31 cellular contexts compared by ENCODE assay signal in the genomic region with DNA sequence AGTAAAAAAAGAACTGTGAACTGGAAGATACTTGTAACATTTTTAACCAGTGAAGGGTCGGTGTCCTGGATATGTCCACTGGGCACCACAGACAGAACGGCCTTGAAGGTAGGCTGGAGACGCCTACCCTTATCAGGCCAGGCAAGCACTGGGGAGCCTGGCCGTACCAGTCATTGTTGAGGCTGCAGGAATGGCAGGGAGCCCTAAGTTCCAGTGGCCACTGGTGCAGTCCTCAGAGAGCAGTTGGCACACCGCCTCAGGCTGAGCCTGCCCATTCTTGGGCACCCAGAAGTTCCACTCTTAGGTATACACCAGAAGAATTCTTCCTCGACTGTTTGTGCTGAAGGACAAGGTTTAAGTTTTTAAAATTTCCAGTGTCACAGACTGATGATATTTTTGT. TPM values are rescaled to one million over a fixed set of nuclear protein-coding genes. Genes with fewer than 3 reads are reported as not detected.
DNase-seq lines count a peak whose midpoint lies in the region; ATAC-seq, FAIRE-seq and TF ChIP-seq lines count a peak whose summit lies in the region.
"Had no signal": no experiment of that assay in that cellular context is flagged by ENCODE, and none has a peak within 500 bp of the region (broad histone marks: within the 10 kb centered on the region; RNA-seq: fewer than 3 reads in every experiment).

No MANE protein-coding gene starts in this region.

- 95% methylated on average over 6 of the region's 6 CpGs for WGBS in HepG2 (ENCODE audit: low lambda C conversion rate)
- 78 to 96% (median 83%) methylated on average over 6 of the region's 6 CpGs for WGBS in small intestine, 3 donors

- H3K9me3 ChIP-seq in HepG2 (ENCODE audit: low read length) (no peaks in the 10 kb centered on the region), small intestine (ENCODE audit: control insufficient read depth, low read depth) (no peaks in the 10 kb centered on the region), Caco-2 (peaks cover 20% of the 10 kb centered on the region)
- H3K9me3 ChIP-seq: breast epithelium had no signal

- H3K9me3 Mint-ChIP-seq in Caco-2 (ENCODE audit: unreplicated experiment), result peaks cover 10% of the 10 kb centered on the region
- H3K9me3 Mint-ChIP-seq: activated naive CD4-positive, alpha-beta T cell treated with anti-CD3 and anti-CD28 coated beads, Interleukin-2, amount 50 U/mL, for 72 hours; stimulated activated naive CD8-positive, alpha-beta T cell treated with anti-CD3 and anti-CD28 coated beads, Interleukin-15, Interleukin-2, amounts not matched to agents 100 ng/mL and 50 ng/mL, for 24 hours; T-helper 2 cell treated with Interferon-gamma antibody and Interleukin-4, amounts not matched to agents 5 μg/mL and 100 μg/mL, for 36 hours had no signal

- POLR2A ChIA-PET in HepG2 (lab: Yijun Ruan, JAX), result no interaction called here
- POLR2A ChIA-PET in Caco-2 (lab: Charles Lee), result interaction anchor here (0.6 to 1.0 kb wide), 3 partner anchors 41 to 325 kb away, joined by 4 to 6 read pairs (median 5); a partner anchor contains a TSS

- peak overlapping the region; percentile 2 for H3K27ac ChIP-seq in caudate nucleus (ENCODE audit: low read depth, low read length)
- H3K27ac ChIP-seq in HepG2 (ENCODE audit: extremely low read length, insufficient read depth, low read length), result no peak overlapping the region
- no peak overlapping the region for H3K27ac ChIP-seq in small intestine (ENCODE audit: low read depth in 1 of 2, low read length in 1 of 2)
- H3K27ac ChIP-seq: breast epithelium, foreskin keratinocyte, uterus had no signal

- no peak for DNase-seq in HTR-8/SVneo (ENCODE audit: insufficient read length, low spot score)
- peak in 35 of 61 donors; percentile 6 to 76 (median 32) for DNase-seq in caudate nucleus (lab: John Stamatoyannopoulos, UW)
- no peak for DNase-seq in HepG2 (ENCODE audit: low spot score)
- DNase-seq in small intestine, result peak; percentile 34
- no peak for DNase-seq in Caco-2
- DNase-seq in GM19240 (ENCODE audit: insufficient read length, low spot score), result no peak
- DNase-seq: CD8-positive, alpha-beta T cell; dermis blood vessel endothelial cell; DMS79; foreskin keratinocyte; H9; left colon; NCI-H1436; NCI-H2171; NCI-H526; OCI-M1; stimulated activated CD4-positive, alpha-beta T cell treated with anti-CD3 and anti-CD28 coated beads, Interleukin-2, amount 100 ng/mL, for 24 hours; uterus had no signal

- H2AFZ ChIP-seq in HepG2 (ENCODE audit: low read length), result no peak overlapping the region

- no peak overlapping the region for H3K9ac ChIP-seq in HepG2 (ENCODE audit: insufficient read depth, low read depth, low read length)

- H3K4me1 ChIP-seq in HepG2 (ENCODE audit: insufficient read depth, low read length) (peaks cover 23% of the 10 kb centered on the region), small intestine (ENCODE audit: control insufficient read depth in 2 of 2, insufficient read depth in 1 of 2, low read depth in 1 of 2, low read length in 1 of 2) (peaks cover 0 to 4% of the 10 kb centered on the region in 2 donors), Caco-2 (peaks cover 9% of the 10 kb centered on the region; the same call in 1 of the 2 replicates)
- H3K4me1 ChIP-seq: breast epithelium, uterus had no signal

- intact Hi-C loops in HepG2 (cut with micrococcal nuclease; ENCODE audit: unreplicated experiment) (no loop called here), Caco-2 (cut with micrococcal nuclease; ENCODE audit: unreplicated experiment) (no loop called here)

- no TSS peak for BruUV-seq in HepG2 (replicated peaks; lab: Mats Ljungman, UMichigan)
- no TSS peak for BruUV-seq in Caco-2 (replicated peaks; lab: Mats Ljungman, UMichigan)

- peaks cover 83% of the 10 kb centered on the region for H3K36me3 Mint-ChIP-seq in Caco-2 (ENCODE audit: insufficient read depth, unreplicated experiment)

- in situ Hi-C loops in HepG2 (cut with HindIII; ENCODE audit: extremely low pct_ligation_motif_present, low pct_unique_long_range_greater_than_20kb), result no loop called here

- H3K4me3 ChIP-seq in HepG2 (replicated peaks in 1 of 3; ENCODE audit: insufficient read depth in 1 of 3, low read depth in 2 of 3, low read length in 3 of 3) (no peak overlapping the region), small intestine (ENCODE audit: low read depth in 1 of 2, low read length in 2 of 2) (no peak overlapping the region), Caco-2 (ENCODE audit: low read depth, low read length) (no peak overlapping the region)
- H3K4me3 ChIP-seq: breast epithelium, uterus had no signal

- TF ChIP-seq EP300 in HepG2 (IDR thresholded peaks at IDR 0.05; ENCODE audit: low read depth in 2 of 2, low read length in 2 of 2), result no peak
- TF ChIP-seq EP300 in HepG2 (CRISPR knock-in tag; IDR thresholded peaks at IDR 0.05; ENCODE audit: borderline replicate concordance), result no peak

- no peak for TF ChIP-seq RAD21 in HepG2 (CRISPR knock-in tag; IDR thresholded peaks at IDR 0.05)

- peaks cover 14% of the 10 kb centered on the region for H3K4me1 Mint-ChIP-seq in Caco-2 (ENCODE audit: low read depth, unreplicated experiment)

- H3K4me3 Mint-ChIP-seq in Caco-2 (ENCODE audit: unreplicated experiment), result no peak overlapping the region
- H3K4me3 Mint-ChIP-seq: activated T-helper 1 cell treated with anti-CD3 and anti-CD28 coated beads, Interleukin-12 subunit alpha, Interleukin-12 subunit beta, Interleukin-2, Interleukin-4 antibody, amounts not matched to agents 30 ng/mL and 10 ng/mL and 1 ng/mL, durations not matched to agents 14 hours and 24 hours and 36 hours; CD8-positive, alpha-beta T cell; stimulated activated naive CD8-positive, alpha-beta T cell treated with anti-CD3 and anti-CD28 coated beads, Interleukin-15, Interleukin-2, amounts not matched to agents 100 ng/mL and 50 ng/mL, for 24 hours; T-helper 2 cell treated with Interferon-gamma antibody and Interleukin-4, amounts not matched to agents 5 μg/mL and 100 μg/mL, for 36 hours had no signal

- ATAC-seq in HepG2, result no peak; the same call in 2 of the 3 replicates
- ATAC-seq in HG03354 (IDR thresholded peaks at IDR 0.05; ENCODE audit: poor library complexity, severe bottlenecking, unreplicated experiment), result no peak
- ATAC-seq in HG02981 (IDR thresholded peaks at IDR 0.05; ENCODE audit: unreplicated experiment), result no peak
- ATAC-seq: activated CD4-positive, CD25-positive, alpha-beta regulatory T cell treated with anti-CD3 and anti-CD28 coated beads, Interleukin-2, amount 50 U/mL, for 24 hours; activated naive CD4-positive, alpha-beta T cell treated with anti-CD3 and anti-CD28 coated beads, Interleukin-2, amount 50 U/mL, for 72 hours; CD8-positive, alpha-beta T cell; foreskin keratinocyte; left colon had no signal

- TF ChIP-seq POLR2A in HepG2 (IDR thresholded peaks at IDR 0.05; ENCODE audit: insufficient read depth in 1 of 2, low read depth in 2 of 2, low read length in 2 of 2), result no peak

- TF ChIP-seq CTCF in HepG2 (CRISPR knock-in tag; IDR thresholded peaks at IDR 0.05) (no peak), Caco-2 (IDR thresholded peaks at IDR 0.05; ENCODE audit: insufficient read depth in 1 of 2, low read depth in 1 of 2, low read length in 1 of 2, severe bottlenecking in 1 of 2, unreplicated experiment in 1 of 2) (no peak)

- H3K27ac Mint-ChIP-seq in Caco-2 (ENCODE audit: unreplicated experiment), result no peak overlapping the region
- H3K27ac Mint-ChIP-seq: activated T-helper 1 cell treated with anti-CD3 and anti-CD28 coated beads, Interleukin-12 subunit alpha, Interleukin-12 subunit beta, Interleukin-2, Interleukin-4 antibody, amounts not matched to agents 30 ng/mL and 10 ng/mL and 1 ng/mL, durations not matched to agents 14 hours and 24 hours and 36 hours; CD8-positive, alpha-beta T cell; stimulated activated naive CD8-positive, alpha-beta T cell treated with anti-CD3 and anti-CD28 coated beads, Interleukin-15, Interleukin-2, amounts not matched to agents 100 ng/mL and 50 ng/mL, for 24 hours; T-helper 2 cell treated with Interferon-gamma antibody and Interleukin-4, amounts not matched to agents 5 μg/mL and 100 μg/mL, for 36 hours had no signal

- FAIRE-seq in HTR-8/SVneo (lab: Jason Lieb, UNC), result peak; percentile 65
- FAIRE-seq in HepG2 (lab: Jason Lieb, UNC), result no peak
- no peak for FAIRE-seq in small intestine (lab: Jason Lieb, UNC)
- FAIRE-seq: GM12892 had no signal

- H3K36me3 ChIP-seq in HepG2 (replicated peaks in 1 of 2; ENCODE audit: control insufficient read depth in 1 of 2, insufficient read depth in 2 of 2, low read length in 2 of 2), result peaks cover 9 to 24% of the 10 kb centered on the region in 2 experiments; a peak in 4 of 5 replicates
- H3K36me3 ChIP-seq in small intestine (ENCODE audit: control insufficient read depth in 2 of 2, insufficient read depth in 2 of 2, low read length in 2 of 2), result peaks cover 0 to 2% of the 10 kb centered on the region in 2 donors
- H3K36me3 ChIP-seq in Caco-2 (ENCODE audit: control insufficient read depth, insufficient read depth, low read length), result peaks cover 5% of the 10 kb centered on the region
- H3K36me3 ChIP-seq: breast epithelium, uterus had no signal

- CTCF ChIA-PET in HepG2 (lab: Yijun Ruan, JAX; ENCODE audit: low intra/inter-chr PET ratio, low total read pairs), result no interaction called here
- CTCF ChIA-PET in Caco-2 (lab: Charles Lee), result interaction anchor here (0.6 kb wide), 1 partner anchor 42 kb away, joined by 3 read pairs; no protein-coding TSS in a partner anchor

- no peaks in the 10 kb centered on the region for H3K27me3 ChIP-seq in HepG2 (ENCODE audit: control insufficient read depth in 1 of 2, insufficient read depth in 2 of 2, low read length in 2 of 2)
- no peaks in the 10 kb centered on the region for H3K27me3 ChIP-seq in small intestine (ENCODE audit: control insufficient read depth in 2 of 2, insufficient read depth in 2 of 2, low read length in 2 of 2)
- H3K27me3 ChIP-seq in Caco-2 (replicated peaks; ENCODE audit: control insufficient read depth, insufficient read depth, low read length), result no peaks in the 10 kb centered on the region
- H3K27me3 ChIP-seq: breast epithelium, foreskin keratinocyte, uterus had no signal

- peaks cover 13% of the 10 kb centered on the region; the same call in 1 of the 2 replicates for H4K20me1 ChIP-seq in HepG2 (ENCODE audit: insufficient read depth, low read length)

- no peaks in the 10 kb centered on the region for H3K27me3 Mint-ChIP-seq in Caco-2 (ENCODE audit: insufficient read depth, unreplicated experiment)
- H3K27me3 Mint-ChIP-seq: stimulated activated naive CD8-positive, alpha-beta T cell treated with anti-CD3 and anti-CD28 coated beads, Interleukin-15, Interleukin-2, amounts not matched to agents 100 ng/mL and 50 ng/mL, for 24 hours had no signal

- peaks cover 58% of the 10 kb centered on the region for H3K79me2 ChIP-seq in HepG2 (ENCODE audit: insufficient read depth, low read length)

- no peak overlapping the region for H3K4me2 ChIP-seq in HepG2 (ENCODE audit: low read depth, low read length)

RNA-seq across cellular contexts. Expression of a gene that starts 20.5 kb away (rescaled TPM):
- 54.3 and 64.5 TPM in 2 replicates for total RNA-seq in HepG2 (2016; rRNA removed; fragmentation: Illumina TruSeq; extraction: Trizol)
- total RNA-seq in HepG2 (2016; cell fraction: cytosol; rRNA removed; fragmentation: Illumina TruSeq; extraction: Trizol; ENCODE audit: low read depth), result 11.9 and 12.0 TPM in 2 replicates
- total RNA-seq in HepG2 (2016; cell fraction: insoluble cytoplasmic fraction; rRNA removed; fragmentation: Illumina TruSeq; extraction: Trizol), result 48.4 and 65.4 TPM in 2 replicates
- 20.9 and 21.3 TPM in 2 replicates for total RNA-seq in HepG2 (2016; cell fraction: membrane; rRNA removed; fragmentation: Illumina TruSeq; extraction: Trizol)
- total RNA-seq in HepG2 (2016; cell fraction: nucleus; rRNA removed; fragmentation: Illumina TruSeq; extraction: Trizol), result 36.9 and 44.3 TPM in 2 replicates
- polyA plus RNA-seq in HepG2 (2011; rRNA removed), result 42.8 and 51.8 TPM in 2 replicates
- 50.7 and 53.5 TPM in 2 replicates for polyA plus RNA-seq in HepG2 (2011; cell fraction: cytosol; rRNA removed)
- 53.1 and 56.7 TPM in 2 replicates for polyA plus RNA-seq in HepG2 (2011; cell fraction: nucleus; rRNA removed)
- polyA plus RNA-seq in HepG2 (2012), result 35.9 and 42.1 TPM in 2 replicates
- 6.9 and 7.7 TPM in 2 replicates for polyA plus RNA-seq in HepG2 (2016; cell fraction: cytosol; fragmentation: Illumina TruSeq; extraction: Trizol; ENCODE audit: low read depth)
- polyA plus RNA-seq in HepG2 (2016; cell fraction: insoluble cytoplasmic fraction; fragmentation: Illumina TruSeq; extraction: Trizol; ENCODE audit: low read depth), result 37.7 and 43.6 TPM in 2 replicates
- 11.5 and 11.7 TPM in 2 replicates for polyA plus RNA-seq in HepG2 (2016; cell fraction: membrane; fragmentation: Illumina TruSeq; extraction: Trizol; ENCODE audit: low read depth)
- 52.1 and 53.7 TPM in 2 replicates for polyA plus RNA-seq in HepG2 (2016; cell fraction: nucleus; fragmentation: Illumina TruSeq; extraction: Trizol; ENCODE audit: insufficient read depth, low read depth)
- 45.9 and 137 TPM in 2 replicates for polyA minus RNA-seq in HepG2 (2011; rRNA and poly(A)+ RNA removed; ENCODE audit: low replicate concordance)
- polyA minus RNA-seq in HepG2 (2011; cell fraction: cytosol; rRNA and poly(A)+ RNA removed), result 49.8 and 50.2 TPM in 2 replicates
- polyA minus RNA-seq in HepG2 (2011; cell fraction: nucleus; rRNA and poly(A)+ RNA removed), result 27.8 and 28.3 TPM in 2 replicates
- polyA plus RNA-seq in small intestine, result 10 to 100 TPM; 37.0 to 52.3 (median 43.7) TPM
- 117 and 124 TPM in 2 replicates for total RNA-seq in Caco-2 (2022)

RNA-seq across cellular contexts. Expression of a gene that starts 40.7 kb away (rescaled TPM):
- total RNA-seq in HepG2 (2016; rRNA removed; fragmentation: Illumina TruSeq; extraction: Trizol) (48.0 and 50.2 TPM in 2 replicates), Caco-2 (2022) (101 and 113 TPM in 2 replicates)
- 15.0 and 16.7 TPM in 2 replicates for total RNA-seq in HepG2 (2016; cell fraction: cytosol; rRNA removed; fragmentation: Illumina TruSeq; extraction: Trizol; ENCODE audit: low read depth)
- total RNA-seq in HepG2 (2016; cell fraction: insoluble cytoplasmic fraction; rRNA removed; fragmentation: Illumina TruSeq; extraction: Trizol), result 43.5 and 50.1 TPM in 2 replicates
- 24.1 and 25.5 TPM in 2 replicates for total RNA-seq in HepG2 (2016; cell fraction: membrane; rRNA removed; fragmentation: Illumina TruSeq; extraction: Trizol)
- total RNA-seq in HepG2 (2016; cell fraction: nucleus; rRNA removed; fragmentation: Illumina TruSeq; extraction: Trizol), result 48.6 and 53.0 TPM in 2 replicates
- polyA plus RNA-seq in HepG2 (2011; rRNA removed) (126 and 168 TPM in 2 replicates), small intestine (100 to 1,000 TPM in 1 of 3 donors, 10 to 100 TPM in 2; 47.1 to 131 (median 81.1) TPM)
- 98.0 and 129 TPM in 2 replicates for polyA plus RNA-seq in HepG2 (2011; cell fraction: cytosol; rRNA removed)
- polyA plus RNA-seq in HepG2 (2011; cell fraction: nucleus; rRNA removed), result 680 and 852 TPM in 2 replicates
- 77.7 and 89.9 TPM in 2 replicates for polyA plus RNA-seq in HepG2 (2012)
- polyA plus RNA-seq in HepG2 (2016; cell fraction: cytosol; fragmentation: Illumina TruSeq; extraction: Trizol; ENCODE audit: low read depth), result 10.6 and 11.6 TPM in 2 replicates
- 45.9 and 52.5 TPM in 2 replicates for polyA plus RNA-seq in HepG2 (2016; cell fraction: insoluble cytoplasmic fraction; fragmentation: Illumina TruSeq; extraction: Trizol; ENCODE audit: low read depth)
- 15.4 and 15.7 TPM in 2 replicates for polyA plus RNA-seq in HepG2 (2016; cell fraction: membrane; fragmentation: Illumina TruSeq; extraction: Trizol; ENCODE audit: low read depth)
- 207 and 220 TPM in 2 replicates for polyA plus RNA-seq in HepG2 (2016; cell fraction: nucleus; fragmentation: Illumina TruSeq; extraction: Trizol; ENCODE audit: insufficient read depth, low read depth)
- polyA minus RNA-seq in HepG2 (2011; rRNA and poly(A)+ RNA removed; ENCODE audit: low replicate concordance), result 43.6 and 139 TPM in 2 replicates
- polyA minus RNA-seq in HepG2 (2011; cell fraction: cytosol; rRNA and poly(A)+ RNA removed), result 37.0 and 42.5 TPM in 2 replicates
- polyA minus RNA-seq in HepG2 (2011; cell fraction: nucleus; rRNA and poly(A)+ RNA removed), result 80.1 and 85.5 TPM in 2 replicates

RNA-seq across cellular contexts. Expression of a gene that starts 50.4 kb away (rescaled TPM):
- total RNA-seq in HepG2 (2016; rRNA removed; fragmentation: Illumina TruSeq; extraction: Trizol) (156 and 187 TPM in 2 replicates), Caco-2 (2022) (286 and 293 TPM in 2 replicates)
- total RNA-seq in HepG2 (2016; cell fraction: cytosol; rRNA removed; fragmentation: Illumina TruSeq; extraction: Trizol; ENCODE audit: low read depth), result 17.3 and 18.9 TPM in 2 replicates
- total RNA-seq in HepG2 (2016; cell fraction: insoluble cytoplasmic fraction; rRNA removed; fragmentation: Illumina TruSeq; extraction: Trizol), result 159 and 183 TPM in 2 replicates
- 68.0 and 74.8 TPM in 2 replicates for total RNA-seq in HepG2 (2016; cell fraction: membrane; rRNA removed; fragmentation: Illumina TruSeq; extraction: Trizol)
- total RNA-seq in HepG2 (2016; cell fraction: nucleus; rRNA removed; fragmentation: Illumina TruSeq; extraction: Trizol), result 80.6 and 85.7 TPM in 2 replicates
- polyA plus RNA-seq in HepG2 (2011; rRNA removed) (184 and 198 TPM in 2 replicates), small intestine (10 to 100 TPM; 67.2 to 87.7 (median 72.7) TPM)
- polyA plus RNA-seq in HepG2 (2011; cell fraction: cytosol; rRNA removed), result 197 and 204 TPM in 2 replicates
- 163 and 169 TPM in 2 replicates for polyA plus RNA-seq in HepG2 (2011; cell fraction: nucleus; rRNA removed)
- 96.3 and 115 TPM in 2 replicates for polyA plus RNA-seq in HepG2 (2012)
- polyA plus RNA-seq in HepG2 (2016; cell fraction: cytosol; fragmentation: Illumina TruSeq; extraction: Trizol; ENCODE audit: low read depth), result 18.7 and 19.4 TPM in 2 replicates
- polyA plus RNA-seq in HepG2 (2016; cell fraction: insoluble cytoplasmic fraction; fragmentation: Illumina TruSeq; extraction: Trizol; ENCODE audit: low read depth), result 188 and 207 TPM in 2 replicates
- 59.6 and 59.7 TPM in 2 replicates for polyA plus RNA-seq in HepG2 (2016; cell fraction: membrane; fragmentation: Illumina TruSeq; extraction: Trizol; ENCODE audit: low read depth)
- 162 and 173 TPM in 2 replicates for polyA plus RNA-seq in HepG2 (2016; cell fraction: nucleus; fragmentation: Illumina TruSeq; extraction: Trizol; ENCODE audit: insufficient read depth, low read depth)
- 128 and 150 TPM in 2 replicates for polyA minus RNA-seq in HepG2 (2011; rRNA and poly(A)+ RNA removed; ENCODE audit: low replicate concordance)
- 114 and 118 TPM in 2 replicates for polyA minus RNA-seq in HepG2 (2011; cell fraction: cytosol; rRNA and poly(A)+ RNA removed)
- polyA minus RNA-seq in HepG2 (2011; cell fraction: nucleus; rRNA and poly(A)+ RNA removed), result 47.3 and 56.6 TPM in 2 replicates

RNA-seq across cellular contexts. Expression of a gene that starts 54.2 kb away (rescaled TPM):
- total RNA-seq in HepG2 (2016; rRNA removed; fragmentation: Illumina TruSeq; extraction: Trizol), result not detected in 2 replicates
- not detected in 2 replicates for total RNA-seq in HepG2 (2016; cell fraction: cytosol; rRNA removed; fragmentation: Illumina TruSeq; extraction: Trizol; ENCODE audit: low read depth)
- total RNA-seq in HepG2 (2016; cell fraction: insoluble cytoplasmic fraction; rRNA removed; fragmentation: Illumina TruSeq; extraction: Trizol), result not detected in 2 replicates
- total RNA-seq in HepG2 (2016; cell fraction: membrane; rRNA removed; fragmentation: Illumina TruSeq; extraction: Trizol), result not detected in 2 replicates
- not detected in 2 replicates for total RNA-seq in HepG2 (2016; cell fraction: nucleus; rRNA removed; fragmentation: Illumina TruSeq; extraction: Trizol)
- polyA plus RNA-seq in HepG2 (2011; rRNA removed), result not detected in 2 replicates
- not detected in 2 replicates for polyA plus RNA-seq in HepG2 (2011; cell fraction: cytosol; rRNA removed)
- not detected in 2 replicates for polyA plus RNA-seq in HepG2 (2011; cell fraction: nucleus; rRNA removed)
- not detected in 2 replicates for polyA plus RNA-seq in HepG2 (2012)
- not detected in 2 replicates for polyA plus RNA-seq in HepG2 (2016; cell fraction: cytosol; fragmentation: Illumina TruSeq; extraction: Trizol; ENCODE audit: low read depth)
- not detected in 2 replicates for polyA plus RNA-seq in HepG2 (2016; cell fraction: insoluble cytoplasmic fraction; fragmentation: Illumina TruSeq; extraction: Trizol; ENCODE audit: low read depth)
- polyA plus RNA-seq in HepG2 (2016; cell fraction: membrane; fragmentation: Illumina TruSeq; extraction: Trizol; ENCODE audit: low read depth), result not detected in 2 replicates
- polyA plus RNA-seq in HepG2 (2016; cell fraction: nucleus; fragmentation: Illumina TruSeq; extraction: Trizol; ENCODE audit: insufficient read depth, low read depth), result not detected in 2 replicates
- polyA minus RNA-seq in HepG2 (2011; rRNA and poly(A)+ RNA removed; ENCODE audit: low replicate concordance), result not detected in 2 replicates
- polyA minus RNA-seq in HepG2 (2011; cell fraction: cytosol; rRNA and poly(A)+ RNA removed), result not detected in 2 replicates
- not detected in 2 replicates for polyA minus RNA-seq in HepG2 (2011; cell fraction: nucleus; rRNA and poly(A)+ RNA removed)
- polyA plus RNA-seq in small intestine, result under 1 TPM in 2 of 3 donors, not detected in 1; 0.34 to 0.67 TPM
- total RNA-seq in Caco-2 (2022), result 0.27 TPM in 1 of 2 replicates, not detected in the other
- total RNA-seq: activated naive CD4-positive, alpha-beta T cell treated with anti-CD3 and anti-CD28 coated beads, Interleukin-2, amount 50 U/mL, for 72 hours; activated T-helper 1 cell treated with anti-CD3 and anti-CD28 coated beads, Interleukin-12 subunit alpha, Interleukin-12 subunit beta, Interleukin-2, Interleukin-4 antibody, amounts not matched to agents 30 ng/mL and 10 ng/mL and 1 ng/mL, durations not matched to agents 14 hours and 24 hours and 36 hours; breast epithelium; CD8-positive, alpha-beta T cell; dermis blood vessel endothelial cell; epithelial cell of proximal tubule; foreskin keratinocyte; H9; left colon; M059J; omental fat pad; SK-MEL-5; uterus had no signal
- polyA plus RNA-seq: foreskin keratinocyte had no signal

RNA-seq across cellular contexts. Expression of a gene that starts 54.3 kb away (rescaled TPM):
- total RNA-seq in HepG2 (2016; rRNA removed; fragmentation: Illumina TruSeq; extraction: Trizol), result 22.0 and 30.6 TPM in 2 replicates
- total RNA-seq in HepG2 (2016; cell fraction: cytosol; rRNA removed; fragmentation: Illumina TruSeq; extraction: Trizol; ENCODE audit: low read depth), result 2.9 and 3.3 TPM in 2 replicates
- total RNA-seq in HepG2 (2016; cell fraction: insoluble cytoplasmic fraction; rRNA removed; fragmentation: Illumina TruSeq; extraction: Trizol), result 19.4 and 31.9 TPM in 2 replicates
- total RNA-seq in HepG2 (2016; cell fraction: membrane; rRNA removed; fragmentation: Illumina TruSeq; extraction: Trizol), result 12.6 and 13.7 TPM in 2 replicates
- 28.0 and 32.8 TPM in 2 replicates for total RNA-seq in HepG2 (2016; cell fraction: nucleus; rRNA removed; fragmentation: Illumina TruSeq; extraction: Trizol)
- 11.5 and 16.4 TPM in 2 replicates for polyA plus RNA-seq in HepG2 (2011; rRNA removed)
- 9.0 and 12.7 TPM in 2 replicates for polyA plus RNA-seq in HepG2 (2011; cell fraction: cytosol; rRNA removed)
- 106 and 141 TPM in 2 replicates for polyA plus RNA-seq in HepG2 (2011; cell fraction: nucleus; rRNA removed)
- 23.5 and 23.8 TPM in 2 replicates for polyA plus RNA-seq in HepG2 (2012)
- 2.1 and 2.2 TPM in 2 replicates for polyA plus RNA-seq in HepG2 (2016; cell fraction: cytosol; fragmentation: Illumina TruSeq; extraction: Trizol; ENCODE audit: low read depth)
- polyA plus RNA-seq in HepG2 (2016; cell fraction: insoluble cytoplasmic fraction; fragmentation: Illumina TruSeq; extraction: Trizol; ENCODE audit: low read depth), result 23.5 and 28.8 TPM in 2 replicates
- polyA plus RNA-seq in HepG2 (2016; cell fraction: membrane; fragmentation: Illumina TruSeq; extraction: Trizol; ENCODE audit: low read depth), result 8.1 and 9.6 TPM in 2 replicates
- polyA plus RNA-seq in HepG2 (2016; cell fraction: nucleus; fragmentation: Illumina TruSeq; extraction: Trizol; ENCODE audit: insufficient read depth, low read depth), result 109 and 115 TPM in 2 replicates
- polyA minus RNA-seq in HepG2 (2011; rRNA and poly(A)+ RNA removed; ENCODE audit: low replicate concordance), result 5.2 and 21.4 TPM in 2 replicates
- polyA minus RNA-seq in HepG2 (2011; cell fraction: cytosol; rRNA and poly(A)+ RNA removed), result 14.0 and 14.8 TPM in 2 replicates
- 13.6 and 13.9 TPM in 2 replicates for polyA minus RNA-seq in HepG2 (2011; cell fraction: nucleus; rRNA and poly(A)+ RNA removed)
- polyA plus RNA-seq in small intestine, result 1 to 10 TPM; 2.5 to 4.3 (median 3.0) TPM
- 40.0 and 47.9 TPM in 2 replicates for total RNA-seq in Caco-2 (2022)

Comparison
In these comparisons a context has a peak if more than half of its experiments do, and no peak if none do; other contexts are left out.
1. DNase-seq: peak in caudate nucleus (35 of 61) and small intestine (single experiment); none in HTR-8/SVneo (single experiment), HepG2 (single experiment), Caco-2 (0 of 2) and GM19240 (single experiment).